16 cellular contexts compared by ENCODE assay signal in the genomic region with DNA sequence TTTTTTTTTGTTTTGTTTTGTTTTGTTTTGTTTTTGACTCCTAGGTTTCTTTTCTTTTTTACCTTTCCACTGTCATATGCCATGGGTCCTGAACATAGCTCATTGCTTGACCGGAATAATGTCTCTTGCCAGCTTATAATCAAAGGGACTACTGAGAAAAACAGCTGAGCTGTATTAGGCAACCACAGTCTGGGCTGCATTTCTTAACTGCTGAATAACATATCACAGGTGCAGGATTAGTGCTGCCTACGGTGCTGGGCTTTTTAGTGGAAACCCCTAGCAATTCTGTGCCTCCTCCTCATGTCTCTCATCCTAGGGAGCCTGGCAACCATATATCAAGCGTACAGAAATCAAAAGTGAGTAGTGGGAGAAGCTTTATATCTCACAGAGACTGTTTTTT.
DNase-seq lines count a peak whose midpoint lies in the region; ATAC-seq, FAIRE-seq and TF ChIP-seq lines count a peak whose summit lies in the region.
"Had no signal": no experiment of that assay in that cellular context is flagged by ENCODE, and none has a peak within 500 bp of the region (broad histone marks: within the 10 kb centered on the region; RNA-seq: fewer than 3 reads in every experiment).

No MANE protein-coding gene starts in this region.

- BruUV-seq in Calu3 (replicated peaks; lab: Mats Ljungman, UMichigan) (no TSS peak), K562 (replicated peaks; lab: Mats Ljungman, UMichigan) (no TSS peak)

- H3K4me2 ChIP-seq in KMS-11 (peak overlapping the region; percentile 65), K562 (ENCODE audit: insufficient read depth, low read length) (no peak overlapping the region), neural progenitor cell (no peak overlapping the region)

- H3K4me1 ChIP-seq in KMS-11 (ENCODE audit: low read depth, poor library complexity, severe bottlenecking) (peaks cover 97% of the 10 kb centered on the region), K562 (replicated peaks in 1 of 2; ENCODE audit: control insufficient read depth in 2 of 2, insufficient read depth in 2 of 2, low read length in 2 of 2) (0 out of 5 replicates have a peak, but pooled peaks cover 0 to 2% of the 10 kb centered on the region in 2 experiments), neural progenitor cell (no peaks in the 10 kb centered on the region), endodermal cell (ENCODE audit: control insufficient read depth, insufficient read depth, low read length) (no peaks in the 10 kb centered on the region)

- H2AFZ ChIP-seq in KMS-11 (ENCODE audit: low read depth): no peak overlapping the region
- no peak overlapping the region for H2AFZ ChIP-seq in K562 (ENCODE audit: low read depth, low read length)
- H2AFZ ChIP-seq in neural progenitor cell (replicated peaks): no peak overlapping the region

- no peaks in the 10 kb centered on the region for H3K36me3 Mint-ChIP-seq in Calu3 (ENCODE audit: insufficient read depth, unreplicated experiment)
- H3K36me3 Mint-ChIP-seq in neural progenitor cell: no peaks in the 10 kb centered on the region
- H3K36me3 Mint-ChIP-seq in endodermal cell (ENCODE audit: low read depth): no peaks in the 10 kb centered on the region
- H3K36me3 Mint-ChIP-seq: natural killer cell treated with Interleukin-12 subunit alpha and Interleukin-12 subunit beta and Interleukin-15 and Interleukin-18, amount 100 ng/mL, for 72 hours had no signal

- WGBS in K562 (ENCODE audit: insufficient coverage, low coverage, missing lambda C conversion rate): 0% methylated on average over 3 of the region's 3 CpGs
- WGBS in endodermal cell (ENCODE audit: insufficient coverage in 1 of 2, insufficient read length in 1 of 2), 2 experiments: 75 to 92% methylated on average over 2 to 3 of the region's 3 CpGs

- no peak overlapping the region for H3K4me3 ChIP-seq in KMS-11 (IDR thresholded peaks at IDR 0.05; ENCODE audit: insufficient read depth, low read depth, low read length)
- H3K4me3 ChIP-seq in K562: no peak overlapping the region
- no peak overlapping the region for H3K4me3 ChIP-seq in neural progenitor cell
- H3K4me3 ChIP-seq in endodermal cell (ENCODE audit: low read length): no peak overlapping the region
- no peak overlapping the region for H3K4me3 ChIP-seq in H7 (ENCODE audit: insufficient read depth, low read depth, low read length)
- H3K4me3 ChIP-seq: coronary artery had no signal

- POLR2A ChIA-PET in K562 (lab: Yijun Ruan, JAX): no interaction called here

- CTCF ChIA-PET in Calu3 (lab: Charles Lee) (interaction anchor here (0.7 kb wide), 1 partner anchor 12 kb away, joined by 3 read pairs; no protein-coding TSS in a partner anchor), K562 (lab: Yijun Ruan, JAX; ENCODE audit: low intra/inter-chr PET ratio) (no interaction called here)

- H3K27me3 ChIP-seq in KMS-11 (ENCODE audit: insufficient read depth, low read depth) (no peaks in the 10 kb centered on the region), K562 (ENCODE audit: control insufficient read depth in 2 of 2, insufficient read depth in 2 of 2, low read length in 2 of 2) (no peaks in the 10 kb centered on the region; a peak in 1 of 5 replicates), neural progenitor cell (no peaks in the 10 kb centered on the region), endodermal cell (ENCODE audit: control insufficient read depth, insufficient read depth, low read length, poor library complexity, severe bottlenecking) (no peaks in the 10 kb centered on the region), H7 (ENCODE audit: control insufficient read depth, insufficient read depth, low read length) (no peaks in the 10 kb centered on the region)

- H3K27me3 Mint-ChIP-seq in Calu3 (ENCODE audit: unreplicated experiment): no peaks in the 10 kb centered on the region
- H3K27me3 Mint-ChIP-seq in neural progenitor cell (ENCODE audit: insufficient read depth, low read depth): no peaks in the 10 kb centered on the region
- H3K27me3 Mint-ChIP-seq in endodermal cell (ENCODE audit: insufficient read depth): no peaks in the 10 kb centered on the region
- H3K27me3 Mint-ChIP-seq: activated B cell treated with CpG ODN at 0.5 μM for 24 hours; natural killer cell treated with Interleukin-12 subunit alpha and Interleukin-12 subunit beta and Interleukin-15 and Interleukin-18, amount 100 ng/mL, for 72 hours had no signal

- no peaks in the 10 kb centered on the region for H3K9me1 ChIP-seq in K562 (ENCODE audit: control insufficient read depth, insufficient read depth, low read length)

- in situ Hi-C loops in K562 (cut with MboI): no loop called here

- H3K9me3 Mint-ChIP-seq in Calu3 (ENCODE audit: low read depth, unreplicated experiment) (no peaks in the 10 kb centered on the region), neural progenitor cell (no peaks in the 10 kb centered on the region), endodermal cell (no peaks in the 10 kb centered on the region)
- H3K9me3 Mint-ChIP-seq: natural killer cell treated with Interleukin-12 subunit alpha and Interleukin-12 subunit beta and Interleukin-15 and Interleukin-18, amount 100 ng/mL, for 72 hours had no signal

- H3F3A ChIP-seq in neural progenitor cell (ENCODE audit: low read depth): no peaks in the 10 kb centered on the region

- peak; percentile 4 for DNase-seq in Calu3
- no peak for DNase-seq in K562 (ENCODE audit: extremely low read depth in 1 of 4, low spot score in 3 of 4)
- peak; percentile 13 for DNase-seq in neural progenitor cell (ENCODE audit: low spot score)
- DNase-seq in endodermal cell: no peak
- no peak for DNase-seq in effector CD4-positive, alpha-beta T cell
- DNase-seq in H7: no peak
- DNase-seq: activated B cell treated with CpG ODN at 0.5 μM for 24 hours, amniotic stem cell, mammary epithelial cell, NCI-H1417 treated with DMSO at 0.1 percent for 48 hours, T-helper 17 cell had no signal

- no peak for TF ChIP-seq POLR2A in K562 (conservative IDR thresholded peaks at IDR 0.05)

- no peak for TF ChIP-seq RAD21 in K562 (CRISPR knock-in tag; conservative IDR thresholded peaks at IDR 0.05 in 1 of 2, IDR thresholded peaks at IDR 0.05 in 1 of 2)

- no peak overlapping the region for H3K4me3 Mint-ChIP-seq in Calu3 (ENCODE audit: low read depth, unreplicated experiment)
- no peak overlapping the region for H3K4me3 Mint-ChIP-seq in neural progenitor cell
- no peak overlapping the region for H3K4me3 Mint-ChIP-seq in endodermal cell
- H3K4me3 Mint-ChIP-seq: activated B cell treated with CpG ODN at 0.5 μM for 24 hours; natural killer cell treated with Interleukin-12 subunit alpha and Interleukin-12 subunit beta and Interleukin-15 and Interleukin-18, amount 100 ng/mL, for 72 hours; T-helper 17 cell had no signal

- no peaks in the 10 kb centered on the region for H4K20me1 ChIP-seq in KMS-11 (ENCODE audit: insufficient read depth)
- H4K20me1 ChIP-seq in K562 (replicated peaks; ENCODE audit: control insufficient read depth, insufficient read depth, low read length): no peaks in the 10 kb centered on the region
- no peaks in the 10 kb centered on the region for H4K20me1 ChIP-seq in neural progenitor cell (ENCODE audit: low read depth)

- peaks cover 40% of the 10 kb centered on the region for H3K4me1 Mint-ChIP-seq in Calu3 (ENCODE audit: low read depth, unreplicated experiment)
- peaks cover 46% of the 10 kb centered on the region for H3K4me1 Mint-ChIP-seq in neural progenitor cell
- H3K4me1 Mint-ChIP-seq in endodermal cell: peaks cover 3% of the 10 kb centered on the region
- H3K4me1 Mint-ChIP-seq: activated B cell treated with CpG ODN at 0.5 μM for 24 hours had no signal

- TF ChIP-seq EP300 in K562 (IDR thresholded peaks at IDR 0.05; ENCODE audit: low read length): no peak

- H3K79me2 ChIP-seq in KMS-11 (ENCODE audit: insufficient read depth, low read depth) (no peaks in the 10 kb centered on the region), K562 (ENCODE audit: control insufficient read depth, insufficient read depth, low read length) (no peaks in the 10 kb centered on the region), neural progenitor cell (ENCODE audit: low read depth) (no peaks in the 10 kb centered on the region)

- no peak for FAIRE-seq in K562 (lab: Jason Lieb, UNC)
- FAIRE-seq: D721Med had no signal

- H3K27ac ChIP-seq in KMS-11 (peak overlapping the region; percentile 70), K562 (ENCODE audit: extremely low read depth, low read depth, low read length) (no peak overlapping the region), neural progenitor cell (no peak overlapping the region), endodermal cell (ENCODE audit: low read depth, low read length) (no peak overlapping the region)
- H3K27ac ChIP-seq: coronary artery had no signal

- H3K36me3 ChIP-seq in KMS-11 (ENCODE audit: insufficient read depth): no peaks in the 10 kb centered on the region
- H3K36me3 ChIP-seq in K562 (ENCODE audit: control insufficient read depth, insufficient read depth, low read length): no peaks in the 10 kb centered on the region
- no peaks in the 10 kb centered on the region for H3K36me3 ChIP-seq in neural progenitor cell
- no peaks in the 10 kb centered on the region for H3K36me3 ChIP-seq in endodermal cell (ENCODE audit: control insufficient read depth, insufficient read depth, low read length)
- no peaks in the 10 kb centered on the region for H3K36me3 ChIP-seq in H7 (replicated peaks; ENCODE audit: control insufficient read depth, insufficient read depth, low read length)

- intact Hi-C loops in Calu3 (cut with micrococcal nuclease; ENCODE audit: unreplicated experiment): no loop called here
- intact Hi-C loops in K562 (cut with micrococcal nuclease): no loop called here

- peak overlapping the region; percentile 9 for H3K27ac Mint-ChIP-seq in Calu3 (ENCODE audit: unreplicated experiment)
- H3K27ac Mint-ChIP-seq in neural progenitor cell: peak overlapping the region; percentile 27
- no peak overlapping the region for H3K27ac Mint-ChIP-seq in endodermal cell
- H3K27ac Mint-ChIP-seq: activated B cell treated with CpG ODN at 0.5 μM for 24 hours; natural killer cell treated with Interleukin-12 subunit alpha and Interleukin-12 subunit beta and Interleukin-15 and Interleukin-18, amount 100 ng/mL, for 72 hours; T-helper 17 cell had no signal

- TF ChIP-seq CTCF in Calu3 (IDR thresholded peaks at IDR 0.05; ENCODE audit: unreplicated experiment): no peak
- TF ChIP-seq CTCF in KMS-11 (conservative IDR thresholded peaks at IDR 0.05; ENCODE audit: low read depth, low read length): no peak
- no peak for TF ChIP-seq CTCF in K562 (IDR thresholded peaks at IDR 0.05 in 2 of 3, conservative IDR thresholded peaks at IDR 0.05 in 1 of 3; ENCODE audit: insufficient read depth in 2 of 3, low read depth in 1 of 3, low read length in 3 of 3)
- no peak for TF ChIP-seq CTCF in neural progenitor cell (IDR thresholded peaks at IDR 0.05)
- no peak for TF ChIP-seq CTCF in endodermal cell (conservative IDR thresholded peaks at IDR 0.05)

- H3K9me3 ChIP-seq in K562 (replicated peaks; ENCODE audit: control insufficient read depth, insufficient read depth, low read depth, low read length) (no peaks in the 10 kb centered on the region), neural progenitor cell (ENCODE audit: low read depth) (no peaks in the 10 kb centered on the region), endodermal cell (ENCODE audit: control insufficient read depth, low read length) (no peaks in the 10 kb centered on the region)

- H3K9ac ChIP-seq in KMS-11 (peak overlapping the region; percentile 8; the same call in 1 of the 2 replicates), K562 (ENCODE audit: insufficient read depth in 1 of 2, low read depth in 2 of 2, low read length in 2 of 2) (no peak overlapping the region), neural progenitor cell (no peak overlapping the region), endodermal cell (ENCODE audit: extremely low read depth, low read length, poor library complexity, severe bottlenecking) (no peak overlapping the region)

- ATAC-seq in K562 (no peak), GM19324 (IDR thresholded peaks at IDR 0.05; ENCODE audit: low FRiP score, unreplicated experiment) (no peak)
- ATAC-seq: natural killer cell treated with Interleukin-12 subunit alpha and Interleukin-12 subunit beta and Interleukin-15 and Interleukin-18, amount 100 ng/mL, for 72 hours; T-helper 17 cell had no signal

Comparison
In these comparisons a context has a peak if more than half of its experiments do, and no peak if none do; other contexts are left out.
1. DNase-seq: peak in Calu3 (single experiment) and neural progenitor cell (single experiment); none in K562 (0 of 4), endodermal cell (single experiment), effector CD4-positive, alpha-beta T cell (single experiment) and H7 (single experiment).